ENCODE assay signal across 8 cellular contexts in the genomic region with DNA sequence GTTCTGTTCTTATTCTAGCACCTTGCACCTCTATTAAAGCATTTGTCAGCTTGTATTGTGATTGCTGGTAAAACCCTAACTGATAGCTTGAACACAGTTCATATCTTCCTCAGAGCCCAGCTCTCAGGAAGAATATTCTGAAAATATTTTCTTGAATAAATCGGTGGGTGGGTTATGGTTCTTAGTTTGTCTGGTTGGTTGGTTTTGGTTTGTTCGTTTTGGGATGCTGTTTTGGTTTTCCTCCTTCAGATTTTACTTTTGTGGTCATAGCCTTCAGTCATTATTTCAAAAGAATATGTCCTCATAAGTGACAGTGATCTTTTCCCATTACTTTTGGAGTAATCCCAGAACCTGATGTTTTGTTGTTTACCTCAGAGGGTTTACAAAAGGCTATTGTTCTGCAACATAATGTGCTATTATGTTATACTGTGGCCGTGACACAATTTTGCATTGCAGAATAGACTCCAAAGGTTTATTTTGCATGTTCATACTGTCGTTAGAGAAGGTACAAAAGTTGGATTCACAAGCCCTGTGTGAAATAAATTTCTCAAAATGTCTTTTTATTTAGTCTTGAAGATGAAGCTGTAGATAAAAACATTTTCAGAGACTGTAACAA. TPM values are rescaled to one million over a fixed set of nuclear protein-coding genes. Genes with fewer than 3 reads are reported as not detected.
DNase-seq lines count a peak whose midpoint lies in the region; ATAC-seq and TF ChIP-seq lines count a peak whose summit lies in the region.

No MANE protein-coding gene starts in this region.

- H3K36me3 ChIP-seq in SK-N-SH (replicated peaks in 1 of 2; ENCODE audit: control insufficient read depth in 1 of 2, insufficient read depth in 2 of 2, low read length in 1 of 2): peaks cover 18 to 29% of the 10 kb centered on the region in 2 experiments
- H3K36me3 ChIP-seq in stomach smooth muscle (ENCODE audit: control insufficient read depth in 2 of 2, insufficient read depth in 2 of 2, low read length in 2 of 2): peaks cover 9 to 12% of the 10 kb centered on the region in 2 donors

- no peaks in the 10 kb centered on the region for H3K9me2 ChIP-seq in SK-N-SH

- peaks cover 25% of the 10 kb centered on the region for H3F3A ChIP-seq in SK-N-SH (replicated peaks; ENCODE audit: insufficient read depth)

- WGBS in SK-N-SH (ENCODE audit: low lambda C conversion rate): 49% methylated on average over 4 of the region's 4 CpGs

- H3K9me3 Mint-ChIP-seq in activated B cell treated with CpG ODN at 0.5 μM for 24 hours: no peaks in the 10 kb centered on the region
- H3K9me3 Mint-ChIP-seq in glutamatergic neuron (ENCODE audit: unreplicated experiment): no peaks in the 10 kb centered on the region

- H3K27ac ChIP-seq in SK-N-SH (ENCODE audit: low read depth in 2 of 2, low read length in 1 of 2) (peak overlapping the region; percentile 96 to 99), stomach smooth muscle (ENCODE audit: low read length) (peak overlapping the region; percentile 98)

- H3K4me1 ChIP-seq in SK-N-SH (ENCODE audit: control insufficient read depth in 1 of 2, insufficient read depth in 2 of 2, low read depth in 1 of 2, low read length in 1 of 2) (peaks cover 7 to 18% of the 10 kb centered on the region in 2 experiments; a peak in 3 of 4 replicates), stomach smooth muscle (ENCODE audit: control insufficient read depth, insufficient read depth, low read length) (peaks cover 16% of the 10 kb centered on the region)

- H4K20me1 ChIP-seq in SK-N-SH (ENCODE audit: insufficient read depth): peaks cover 5% of the 10 kb centered on the region; the same call in 1 of the 2 replicates

- intact Hi-C loops in activated B cell treated with CpG ODN at 0.5 μM for 24 hours (cut with micrococcal nuclease): loop anchor here (1.0 to 10.0 kb wide), 3 partner anchors 37 to 909 kb away; a partner anchor contains a TSS

- H3K4me1 Mint-ChIP-seq in activated B cell treated with CpG ODN at 0.5 μM for 24 hours (peaks cover 47% of the 10 kb centered on the region), glutamatergic neuron (ENCODE audit: low read depth, unreplicated experiment) (peaks cover 5% of the 10 kb centered on the region)

- no peaks in the 10 kb centered on the region for H3K9me3 ChIP-seq in SK-N-SH
- no peaks in the 10 kb centered on the region for H3K9me3 ChIP-seq in stomach smooth muscle (ENCODE audit: control insufficient read depth in 2 of 2, low read length in 2 of 2)

- H3K4me3 Mint-ChIP-seq in activated B cell treated with CpG ODN at 0.5 μM for 24 hours: peak overlapping the region; percentile 58
- peak overlapping the region; percentile 3 for H3K4me3 Mint-ChIP-seq in glutamatergic neuron (ENCODE audit: unreplicated experiment)

- H3K27me3 ChIP-seq in SK-N-SH (ENCODE audit: insufficient read depth): no peaks in the 10 kb centered on the region
- no peaks in the 10 kb centered on the region for H3K27me3 ChIP-seq in stomach smooth muscle (ENCODE audit: control insufficient read depth in 1 of 2, insufficient read depth in 2 of 2, low read length in 2 of 2)

- no peak for ATAC-seq in SK-N-SH treated with all-trans-retinoic acid at 6 μM for 48 hours
- no peak for ATAC-seq in activated B cell treated with CpG ODN at 0.5 μM for 24 hours (ENCODE audit: low read depth)
- no peak for ATAC-seq in HG03025 (IDR thresholded peaks at IDR 0.05; ENCODE audit: low FRiP score, unreplicated experiment)
- no peak for ATAC-seq in GM21737 (IDR thresholded peaks at IDR 0.05; ENCODE audit: unreplicated experiment)

- POLR2A ChIA-PET in SK-N-SH (lab: Yijun Ruan, JAX) (interaction anchor here (0.6 to 1.4 kb wide), 2 partner anchors 30 to 220 kb away, joined by 3 to 4 read pairs; a partner anchor contains a TSS), activated B cell treated with CpG ODN at 0.5 μM for 24 hours (lab: Charles Lee) (interaction anchor here (0.6 kb wide), 1 partner anchor 1322 kb away, joined by 4 read pairs; no protein-coding TSS in a partner anchor)

- TF ChIP-seq CTCF in SK-N-SH (IDR thresholded peaks at IDR 0.05) (no peak), activated B cell treated with CpG ODN at 0.5 μM for 24 hours (IDR thresholded peaks at IDR 0.05) (no peak), glutamatergic neuron (IDR thresholded peaks at IDR 0.05; ENCODE audit: partially characterized antibody, unreplicated experiment) (no peak)

- H3K79me2 ChIP-seq in SK-N-SH (ENCODE audit: insufficient read depth): peaks cover 41% of the 10 kb centered on the region

- H2AFZ ChIP-seq in SK-N-SH (ENCODE audit: low read depth): peak overlapping the region; percentile 57

- H3K9ac ChIP-seq in SK-N-SH (peak overlapping the region; percentile 94; the same call in 1 of the 2 replicates), stomach smooth muscle (ENCODE audit: low read length in 2 of 2) (no peak overlapping the region)

- H3K36me3 Mint-ChIP-seq in activated B cell treated with CpG ODN at 0.5 μM for 24 hours (ENCODE audit: low read depth) (peaks cover 57% of the 10 kb centered on the region), glutamatergic neuron (ENCODE audit: unreplicated experiment) (no peaks in the 10 kb centered on the region)

- TF ChIP-seq EP300 in SK-N-SH (IDR thresholded peaks at IDR 0.05; ENCODE audit: borderline replicate concordance in 1 of 2, low read depth in 1 of 2, low read length in 1 of 2): no peak

- DNase-seq in SK-N-SH (no peak), activated B cell treated with CpG ODN at 0.5 μM for 24 hours (no peak), glutamatergic neuron (no peak)
- no peak for DNase-seq in activated effector memory CD4-positive, alpha-beta T cell treated with anti-CD3 and anti-CD28 coated beads, Interleukin-2, amount 50 U/mL, for 16 hours

- H3K27ac Mint-ChIP-seq in activated B cell treated with CpG ODN at 0.5 μM for 24 hours (peak overlapping the region; percentile 100), glutamatergic neuron (ENCODE audit: unreplicated experiment) (peak overlapping the region; percentile 59)

- H3K4me3 ChIP-seq in SK-N-SH (ENCODE audit: low read depth in 2 of 2, low read length in 1 of 2): peak overlapping the region; percentile 26 to 30
- H3K4me3 ChIP-seq in stomach smooth muscle (ENCODE audit: low read length in 2 of 2): no peak overlapping the region

- no peak for TF ChIP-seq RAD21 in SK-N-SH (IDR thresholded peaks at IDR 0.05; ENCODE audit: low read length)

- peak overlapping the region; percentile 97 for H3K4me2 ChIP-seq in SK-N-SH

- CTCF ChIA-PET in SK-N-SH (lab: Yijun Ruan, JAX) (interaction anchor here (1.4 to 1.9 kb wide), 2 partner anchors 110 to 196 kb away, joined by 4 to 6 read pairs; no protein-coding TSS in a partner anchor), activated B cell treated with CpG ODN at 0.5 μM for 24 hours (lab: Charles Lee) (no interaction called here)

- H3K27me3 Mint-ChIP-seq in activated B cell treated with CpG ODN at 0.5 μM for 24 hours (no peaks in the 10 kb centered on the region), glutamatergic neuron (ENCODE audit: unreplicated experiment) (no peaks in the 10 kb centered on the region)

TF ChIP-seq in SK-N-SH, 30 proteins besides CTCF, POLR2A, EP300 and RAD21 (continues in another document):
- TF ChIP-seq EZH2phosphoT487 (IDR thresholded peaks at IDR 0.05; ENCODE audit: borderline replicate concordance, low read depth) (no peak), GATA2 (CRISPR knock-in tag; IDR thresholded peaks at IDR 0.05) (no peak), FOXM1 (IDR thresholded peaks at IDR 0.05; ENCODE audit: low read depth) (no peak), GABPA (IDR thresholded peaks at IDR 0.05; ENCODE audit: low read depth) (no peak)

TF ChIP-seq in SK-N-SH treated with all-trans-retinoic acid at 6 μM for 48 hours, 23 proteins besides CTCF, POLR2A, EP300 and RAD21:
- TF ChIP-seq OSR1 (CRISPR knock-in tag; IDR thresholded peaks at IDR 0.05): no peak
- TF ChIP-seq GLIS3 (CRISPR knock-in tag; IDR thresholded peaks at IDR 0.05): no peak
- no peak for TF ChIP-seq RARB (CRISPR knock-in tag; IDR thresholded peaks at IDR 0.05)
- TF ChIP-seq ZFP30 (CRISPR knock-in tag; IDR thresholded peaks at IDR 0.05): no peak
- TF ChIP-seq ISL1 (CRISPR knock-in tag; IDR thresholded peaks at IDR 0.05): no peak
- TF ChIP-seq ZFP3 (CRISPR knock-in tag; IDR thresholded peaks at IDR 0.05): no peak
- TF ChIP-seq TCF4 (CRISPR knock-in tag; IDR thresholded peaks at IDR 0.05; ENCODE audit: borderline replicate concordance): no peak
- TF ChIP-seq ZNF70 (CRISPR knock-in tag; IDR thresholded peaks at IDR 0.05): no peak
TF ChIP-seq in SK-N-SH treated with all-trans-retinoic acid at 6 μM for 48 hours: peak in this region for 0.

RNA-seq across cellular contexts. Expression of a gene that starts 2.7 kb away (rescaled TPM):
- polyA plus RNA-seq in SK-N-SH (2012; rRNA removed): 20.8 and 23.2 TPM in 2 replicates
- 21.3 and 23.0 TPM in 2 replicates for polyA plus RNA-seq in SK-N-SH (2012; cell fraction: cytosol; rRNA removed)
- 19.2 and 36.5 TPM in 2 replicates for polyA plus RNA-seq in SK-N-SH (2012; cell fraction: nucleus; rRNA removed)
- total RNA-seq in activated B cell treated with CpG ODN at 0.5 μM for 24 hours (45.4 and 52.6 TPM in 2 replicates), glutamatergic neuron (ENCODE audit: unreplicated experiment) (41.1 TPM)

RNA-seq across cellular contexts. Expression of a gene that starts 2.9 kb away (rescaled TPM):
- 6.8 and 10.3 TPM in 2 replicates for polyA plus RNA-seq in SK-N-SH (2012; rRNA removed)
- polyA plus RNA-seq in SK-N-SH (2012; cell fraction: cytosol; rRNA removed): 6.8 and 6.9 TPM in 2 replicates
- 12.7 and 22.0 TPM in 2 replicates for polyA plus RNA-seq in SK-N-SH (2012; cell fraction: nucleus; rRNA removed)
- total RNA-seq in activated B cell treated with CpG ODN at 0.5 μM for 24 hours (59.9 and 72.2 TPM in 2 replicates), glutamatergic neuron (ENCODE audit: unreplicated experiment) (17.8 TPM)

Comparison
In these comparisons a context has a peak if more than half of its experiments do, and no peak if none do; other contexts are left out.
1. H3K4me3 ChIP-seq: peak in SK-N-SH (2 of 2); none in stomach smooth muscle (0 of 2).